15 cellular contexts compared by ENCODE assay signal in genomic region chr2:134774786-134775641, GRCh38. TPM values are rescaled to one million over a fixed set of nuclear protein-coding genes. Genes with fewer than 3 reads are reported as not detected.
A peak's percentile ranks its signal among the peaks of the same experiment; 100 is the strongest.
DNase-seq lines count a peak whose midpoint lies in the region; ATAC-seq and TF ChIP-seq lines count a peak whose summit lies in the region.
"Had no signal": no experiment of that assay in that cellular context is flagged by ENCODE, and none has a peak within 500 bp of the region (broad histone marks: within the 10 kb centered on the region; RNA-seq: fewer than 3 reads in every experiment).

No MANE protein-coding gene starts in this region.

- H3K4me1 ChIP-seq in Karpas-422 (ENCODE audit: low read length), result peaks cover 30% of the 10 kb centered on the region
- peaks cover 10% of the 10 kb centered on the region for H3K4me1 ChIP-seq in RWPE2 (ENCODE audit: insufficient read depth, poor library complexity, severe bottlenecking)
- peaks cover 2 to 30% (median 20%) of the 10 kb centered on the region in 9 donors for H3K4me1 ChIP-seq in heart right ventricle
- H3K4me1 ChIP-seq in CD8-positive, alpha-beta memory T cell (ENCODE audit: insufficient read depth, low read length), result no peaks in the 10 kb centered on the region
- H3K4me1 ChIP-seq: left lung had no signal

- ATAC-seq in RWPE2 (ENCODE audit: low read depth) (peak; percentile 82), heart right ventricle (peak in 6 of 8 donors; percentile 16 to 58 (median 44)), GM18520 (IDR thresholded peaks at IDR 0.05; ENCODE audit: unreplicated experiment) (no peak), HG02623 (IDR thresholded peaks at IDR 0.05; ENCODE audit: unreplicated experiment) (no peak)
- ATAC-seq: left lung had no signal

- H3K27ac ChIP-seq in Karpas-422 (ENCODE audit: low read length) (no peak overlapping the region), RWPE2 (ENCODE audit: poor library complexity, severe bottlenecking) (peak overlapping the region; percentile 72), heart right ventricle (peak overlapping the region in 3 of 10 donors; percentile 11 to 61 (median 13))
- H3K27ac ChIP-seq in CD8-positive, alpha-beta memory T cell (ENCODE audit: low read depth, low read length), result no peak overlapping the region
- H3K27ac ChIP-seq: left lung, pancreas had no signal

- H2AFZ ChIP-seq in Karpas-422 (ENCODE audit: low read length), result 0 out of 2 replicates have a peak overlapping the region, but pooled peaks have one; percentile 60

- H3K9me3 ChIP-seq in Karpas-422 (ENCODE audit: low read length) (no peaks in the 10 kb centered on the region), RWPE2 (ENCODE audit: severe bottlenecking) (no peaks in the 10 kb centered on the region), heart right ventricle (no peaks in the 10 kb centered on the region)
- H3K9me3 ChIP-seq in CD8-positive, alpha-beta memory T cell (ENCODE audit: low read length), result no peaks in the 10 kb centered on the region
- H3K9me3 ChIP-seq: Caco-2, left lung, pancreas had no signal

- intact Hi-C loops in heart right ventricle (cut with DNase I), result no loop called here

- no peaks in the 10 kb centered on the region for H3K36me3 Mint-ChIP-seq in CD8-positive, alpha-beta memory T cell
- H3K36me3 Mint-ChIP-seq: brain had no signal

- H3K36me3 ChIP-seq in Karpas-422 (ENCODE audit: insufficient read depth, low read length) (no peaks in the 10 kb centered on the region), RWPE2 (ENCODE audit: low read depth) (no peaks in the 10 kb centered on the region), heart right ventricle (no peaks in the 10 kb centered on the region)
- no peaks in the 10 kb centered on the region for H3K36me3 ChIP-seq in CD8-positive, alpha-beta memory T cell (ENCODE audit: insufficient read depth, low read length)
- H3K36me3 ChIP-seq: left lung, pancreas had no signal

- no peak overlapping the region for H3K9ac ChIP-seq in Karpas-422 (ENCODE audit: low read length)

- H4K20me1 ChIP-seq in Karpas-422 (ENCODE audit: insufficient read depth, low read depth, low read length), result no peaks in the 10 kb centered on the region

- CTCF ChIA-PET in CD8-positive, alpha-beta memory T cell (lab: Charles Lee), result no interaction called here

- H3K9me3 Mint-ChIP-seq in CD8-positive, alpha-beta memory T cell, result no peaks in the 10 kb centered on the region

- no peak for TF ChIP-seq CTCF in RWPE2 (IDR thresholded peaks at IDR 0.05; ENCODE audit: poor library complexity, severe bottlenecking)
- no peak for TF ChIP-seq CTCF in heart right ventricle (IDR thresholded peaks at IDR 0.05)

- no peak overlapping the region for H3K4me3 ChIP-seq in Karpas-422 (ENCODE audit: low read length)
- no peak overlapping the region for H3K4me3 ChIP-seq in RWPE2 (ENCODE audit: severe bottlenecking)
- H3K4me3 ChIP-seq in heart right ventricle, result no peak overlapping the region
- no peak overlapping the region for H3K4me3 ChIP-seq in CD8-positive, alpha-beta memory T cell (ENCODE audit: low read length)
- H3K4me3 ChIP-seq: left lung, pancreas had no signal

- peaks cover 6 to 9% of the 10 kb centered on the region in 2 donors for H3K27me3 Mint-ChIP-seq in CD8-positive, alpha-beta memory T cell

- no peak overlapping the region for H3K27ac Mint-ChIP-seq in CD8-positive, alpha-beta memory T cell

- H3K4me1 Mint-ChIP-seq in CD8-positive, alpha-beta memory T cell, result peaks cover 0 to 6% (median 0%) of the 10 kb centered on the region in 3 donors

- H3K9me2 ChIP-seq in Karpas-422 (replicated peaks; ENCODE audit: insufficient read depth, low read length), result no peaks in the 10 kb centered on the region

- H3K79me2 ChIP-seq in Karpas-422 (ENCODE audit: low read length), result no peaks in the 10 kb centered on the region

- H3K27me3 ChIP-seq in Karpas-422 (ENCODE audit: low read length) (no peaks in the 10 kb centered on the region), RWPE2 (ENCODE audit: insufficient read depth, poor library complexity, severe bottlenecking) (no peaks in the 10 kb centered on the region), heart right ventricle (no peaks in the 10 kb centered on the region)
- H3K27me3 ChIP-seq in CD8-positive, alpha-beta memory T cell (ENCODE audit: insufficient read depth, low read length, poor library complexity, severe bottlenecking), result no peaks in the 10 kb centered on the region
- H3K27me3 ChIP-seq: left lung, pancreas had no signal

- POLR2A ChIA-PET in CD8-positive, alpha-beta memory T cell (lab: Charles Lee), result no interaction called here

- 44 to 50% methylated on average over 10 of the region's 10 CpGs for WGBS in heart right ventricle, 2 donors

- DNase-seq in Daoy (ENCODE audit: low read depth) (peak; percentile 75), Karpas-422 (no peak), RWPE2 (ENCODE audit: low spot score) (no peak), heart right ventricle (no peak)
- DNase-seq in CD8-positive, alpha-beta memory T cell, result no peak
- DNase-seq in activated effector memory CD4-positive, alpha-beta T cell treated with anti-CD3 and anti-CD28 coated beads, Interleukin-2, amount 50 U/mL, for 16 hours, result no peak
- DNase-seq: Caco-2; foreskin melanocyte; left lung; pancreas; stimulated activated CD4-positive, alpha-beta T cell treated with anti-CD3 and anti-CD28 coated beads, Interleukin-4, amount 100 ng/mL, for 24 hours; substantia nigra had no signal

- no peak overlapping the region for H3K4me3 Mint-ChIP-seq in CD8-positive, alpha-beta memory T cell
- H3K4me3 Mint-ChIP-seq: brain had no signal

- no peak overlapping the region for H3K4me2 ChIP-seq in Karpas-422 (ENCODE audit: low read depth, low read length, poor library complexity, severe bottlenecking)

RNA-seq across cellular contexts. Expression of gene TMEM163, which starts 56.2 kb away (rescaled TPM):
- 0.09 and 0.34 TPM in 2 replicates for total RNA-seq in Daoy (2014; rRNA removed; shearing (Covaris generic))
- total RNA-seq in Karpas-422 (2014; rRNA removed; shearing (Covaris generic); ENCODE audit: low replicate concordance), result 4.7 and 7.3 TPM in 2 replicates
- under 1 TPM; 0.16 to 0.80 (median 0.35) TPM for total RNA-seq in heart right ventricle
- polyA plus RNA-seq in heart right ventricle, result 1 to 10 TPM in 1 of 2 donors, under 1 TPM in 1; 0.88 to 1.7 TPM
- not detected for total RNA-seq in CD8-positive, alpha-beta memory T cell
- 0.45 TPM for polyA plus RNA-seq in CD8-positive, alpha-beta memory T cell

Comparison
In these comparisons a context has a peak if more than half of its experiments do, and no peak if none do; other contexts are left out.
1. ATAC-seq: peak in RWPE2 (single experiment) and heart right ventricle (6 of 8); none in GM18520 (single experiment) and HG02623 (single experiment).